ENCODE assay signal across 18 cellular contexts in genomic region chr2:5908030-5908429, GRCh38.
"Had no signal": no experiment of that assay in that cellular context is flagged by ENCODE, and none has a peak within 500 bp of the region (broad histone marks: within the 10 kb centered on the region; RNA-seq: fewer than 3 reads in every experiment).

No MANE protein-coding gene starts in this region.

- H3K9me3 Mint-ChIP-seq: neural crest cell had no signal

- H3K4me1 Mint-ChIP-seq: natural killer cell had no signal

- ATAC-seq: heart left ventricle, left lobe of liver, mucosa of descending colon, natural killer cell, sciatic nerve had no signal

- H3K27ac ChIP-seq: colonic mucosa, heart left ventricle, skin epidermis, stomach, thoracic aorta, transverse colon had no signal

- H3K27me3 ChIP-seq: colonic mucosa, heart left ventricle, stomach, transverse colon had no signal

- H3K36me3 Mint-ChIP-seq: natural killer cell had no signal

- H3K27ac Mint-ChIP-seq: natural killer cell had no signal

- H3K36me3 ChIP-seq: colonic mucosa, heart left ventricle, stomach, thoracic aorta, transverse colon had no signal

- H3K4me1 ChIP-seq: colonic mucosa, stomach, transverse colon had no signal

- DNase-seq: colonic mucosa; effector CD8-positive, alpha-beta T cell; heart left ventricle; hippocampal formation; mammary epithelial cell; mucosa of descending colon; natural killer cell; posterior cingulate gyrus; stimulated activated CD4-positive, alpha-beta T cell treated with anti-CD3 and anti-CD28 coated beads, Interleukin-12 subunit alpha, Interleukin-12 subunit beta, amount 100 ng/mL, for 4 hours; stimulated activated naive CD4-positive, alpha-beta T cell; stomach; substantia nigra; transverse colon had no signal

- H3K4me3 Mint-ChIP-seq: natural killer cell, neural crest cell had no signal

- H3K4me3 ChIP-seq: colonic mucosa, heart left ventricle, mucosa of descending colon, skin epidermis, stomach, thoracic aorta, transverse colon had no signal

- H3K9me3 ChIP-seq: colonic mucosa, heart left ventricle, stomach, thoracic aorta, transverse colon had no signal
